Comparison of ENCODE assay signal across 2 cellular contexts in the genomic region with DNA sequence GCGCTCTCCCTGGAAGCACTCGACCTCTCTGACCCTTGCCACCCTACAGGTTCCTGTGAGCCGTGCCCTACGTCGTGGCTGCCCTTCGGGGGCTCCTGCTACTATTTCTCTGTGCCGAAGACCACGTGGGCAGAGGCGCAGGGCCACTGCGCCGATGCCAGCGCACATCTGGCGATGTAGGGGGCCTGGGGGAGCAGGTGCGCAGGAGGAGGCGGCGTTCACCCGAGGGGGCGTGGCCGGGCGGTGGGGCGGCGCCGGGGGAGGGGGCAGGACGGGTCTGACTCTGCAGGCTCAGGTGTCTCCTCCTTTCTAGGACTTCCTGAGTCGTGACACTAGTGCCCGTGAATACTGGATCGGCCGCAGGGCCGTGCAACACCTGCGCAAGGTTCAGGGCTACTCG.
TF ChIP-seq lines count a peak whose summit lies in the region.

No MANE protein-coding gene starts in this region.

TF ChIP-seq in A549, 52 proteins besides CTCF, POLR2A, EP300 and RAD21:
- TF ChIP-seq RCOR1 (IDR thresholded peaks at IDR 0.05; ENCODE audit: low read depth, low read length) (no peak), KDM1A (IDR thresholded peaks at IDR 0.05; ENCODE audit: low read depth) (no peak), PHF8 (IDR thresholded peaks at IDR 0.05; ENCODE audit: borderline replicate concordance, low read depth) (no peak), JUN (IDR thresholded peaks at IDR 0.05) (no peak), CEBPB (IDR thresholded peaks at IDR 0.05) (no peak), POLR2AphosphoS2 (conservative IDR thresholded peaks at IDR 0.05; ENCODE audit: low read length) (no peak), ZC3H11A (IDR thresholded peaks at IDR 0.05) (no peak), HDAC2 (IDR thresholded peaks at IDR 0.05) (no peak), NFE2L2 (conservative IDR thresholded peaks at IDR 0.05; ENCODE audit: low read length) (no peak), HOXB5 (CRISPR knock-in tag; IDR thresholded peaks at IDR 0.05) (no peak), MAZ (IDR thresholded peaks at IDR 0.05; ENCODE audit: borderline replicate concordance, low read depth, low read length) (no peak), CBX8 (IDR thresholded peaks at IDR 0.05) (no peak), ZNF302 (CRISPR knock-in tag; IDR thresholded peaks at IDR 0.05) (no peak), FOXS1 (CRISPR knock-in tag; IDR thresholded peaks at IDR 0.05) (no peak), TP53 (CRISPR knock-in tag; IDR thresholded peaks at IDR 0.05) (no peak), RNF2 (IDR thresholded peaks at IDR 0.05; ENCODE audit: borderline replicate concordance, low read depth) (no peak)
- TF ChIP-seq, protein P1, sequence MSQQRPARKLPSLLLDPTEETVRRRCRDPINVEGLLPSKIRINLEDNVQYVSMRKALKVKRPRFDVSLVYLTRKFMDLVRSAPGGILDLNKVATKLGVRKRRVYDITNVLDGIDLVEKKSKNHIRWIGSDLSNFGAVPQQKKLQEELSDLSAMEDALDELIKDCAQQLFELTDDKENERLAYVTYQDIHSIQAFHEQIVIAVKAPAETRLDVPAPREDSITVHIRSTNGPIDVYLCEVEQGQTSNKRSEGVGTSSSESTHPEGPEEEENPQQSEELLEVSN (IDR thresholded peaks at IDR 0.05; ENCODE audit: borderline replicate concordance, low read depth): no peak
- TF ChIP-seq, protein P2, sequence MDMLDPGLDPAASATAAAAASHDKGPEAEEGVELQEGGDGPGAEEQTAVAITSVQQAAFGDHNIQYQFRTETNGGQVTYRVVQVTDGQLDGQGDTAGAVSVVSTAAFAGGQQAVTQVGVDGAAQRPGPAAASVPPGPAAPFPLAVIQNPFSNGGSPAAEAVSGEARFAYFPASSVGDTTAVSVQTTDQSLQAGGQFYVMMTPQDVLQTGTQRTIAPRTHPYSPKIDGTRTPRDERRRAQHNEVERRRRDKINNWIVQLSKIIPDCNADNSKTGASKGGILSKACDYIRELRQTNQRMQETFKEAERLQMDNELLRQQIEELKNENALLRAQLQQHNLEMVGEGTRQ (IDR thresholded peaks at IDR 0.05): no peak
- TF ChIP-seq, protein P3, sequence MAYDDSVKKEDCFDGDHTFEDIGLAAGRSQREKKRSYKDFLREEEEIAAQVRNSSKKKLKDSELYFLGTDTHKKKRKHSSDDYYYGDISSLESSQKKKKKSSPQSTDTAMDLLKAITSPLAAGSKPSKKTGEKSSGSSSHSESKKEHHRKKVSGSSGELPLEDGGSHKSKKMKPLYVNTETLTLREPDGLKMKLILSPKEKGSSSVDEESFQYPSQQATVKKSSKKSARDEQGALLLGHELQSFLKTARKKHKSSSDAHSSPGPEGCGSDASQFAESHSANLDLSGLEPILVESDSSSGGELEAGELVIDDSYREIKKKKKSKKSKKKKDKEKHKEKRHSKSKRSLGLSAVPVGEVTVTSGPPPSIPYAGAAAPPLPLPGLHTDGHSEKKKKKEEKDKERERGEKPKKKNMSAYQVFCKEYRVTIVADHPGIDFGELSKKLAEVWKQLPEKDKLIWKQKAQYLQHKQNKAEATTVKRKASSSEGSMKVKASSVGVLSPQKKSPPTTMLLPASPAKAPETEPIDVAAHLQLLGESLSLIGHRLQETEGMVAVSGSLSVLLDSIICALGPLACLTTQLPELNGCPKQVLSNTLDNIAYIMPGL (CRISPR knock-in tag; IDR thresholded peaks at IDR 0.05; ENCODE audit: borderline replicate concordance): no peak

TF ChIP-seq in IMR-90, 13 proteins besides CTCF, POLR2A, EP300 and RAD21:
- TF ChIP-seq SMC3 (IDR thresholded peaks at IDR 0.05; ENCODE audit: low read depth, low read length) (no peak), NFE2L2 (IDR thresholded peaks at IDR 0.05; ENCODE audit: low read depth, low read length) (no peak), BHLHE40 (IDR thresholded peaks at IDR 0.05; ENCODE audit: low read depth, low read length) (no peak), MXI1 (IDR thresholded peaks at IDR 0.05; ENCODE audit: borderline replicate concordance, low read depth, low read length) (no peak), FOS (IDR thresholded peaks at IDR 0.05; ENCODE audit: low read depth, low read length) (no peak), MAFK (IDR thresholded peaks at IDR 0.05; ENCODE audit: low read depth, low read length) (no peak), RCOR1 (IDR thresholded peaks at IDR 0.05; ENCODE audit: insufficient replicate concordance, low read length) (no peak), CHD1 (IDR thresholded peaks at IDR 0.05; ENCODE audit: low read depth, low read length) (no peak), MAZ (IDR thresholded peaks at IDR 0.05; ENCODE audit: borderline replicate concordance, low read depth, low read length) (no peak), CEBPB (IDR thresholded peaks at IDR 0.05; ENCODE audit: low read depth, low read length) (no peak), RFX5 (IDR thresholded peaks at IDR 0.05; ENCODE audit: low read depth, low read length) (no peak)
- TF ChIP-seq, protein P2 (IDR thresholded peaks at IDR 0.05; ENCODE audit: low read depth, low read length): no peak
- TF ChIP-seq, protein P4, sequence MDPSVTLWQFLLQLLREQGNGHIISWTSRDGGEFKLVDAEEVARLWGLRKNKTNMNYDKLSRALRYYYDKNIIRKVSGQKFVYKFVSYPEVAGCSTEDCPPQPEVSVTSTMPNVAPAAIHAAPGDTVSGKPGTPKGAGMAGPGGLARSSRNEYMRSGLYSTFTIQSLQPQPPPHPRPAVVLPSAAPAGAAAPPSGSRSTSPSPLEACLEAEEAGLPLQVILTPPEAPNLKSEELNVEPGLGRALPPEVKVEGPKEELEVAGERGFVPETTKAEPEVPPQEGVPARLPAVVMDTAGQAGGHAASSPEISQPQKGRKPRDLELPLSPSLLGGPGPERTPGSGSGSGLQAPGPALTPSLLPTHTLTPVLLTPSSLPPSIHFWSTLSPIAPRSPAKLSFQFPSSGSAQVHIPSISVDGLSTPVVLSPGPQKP (IDR thresholded peaks at IDR 0.05; ENCODE audit: borderline replicate concordance, low read depth, low read length): no peak
TF ChIP-seq in IMR-90: peak in this region for 0.
